In the genomic region with DNA sequence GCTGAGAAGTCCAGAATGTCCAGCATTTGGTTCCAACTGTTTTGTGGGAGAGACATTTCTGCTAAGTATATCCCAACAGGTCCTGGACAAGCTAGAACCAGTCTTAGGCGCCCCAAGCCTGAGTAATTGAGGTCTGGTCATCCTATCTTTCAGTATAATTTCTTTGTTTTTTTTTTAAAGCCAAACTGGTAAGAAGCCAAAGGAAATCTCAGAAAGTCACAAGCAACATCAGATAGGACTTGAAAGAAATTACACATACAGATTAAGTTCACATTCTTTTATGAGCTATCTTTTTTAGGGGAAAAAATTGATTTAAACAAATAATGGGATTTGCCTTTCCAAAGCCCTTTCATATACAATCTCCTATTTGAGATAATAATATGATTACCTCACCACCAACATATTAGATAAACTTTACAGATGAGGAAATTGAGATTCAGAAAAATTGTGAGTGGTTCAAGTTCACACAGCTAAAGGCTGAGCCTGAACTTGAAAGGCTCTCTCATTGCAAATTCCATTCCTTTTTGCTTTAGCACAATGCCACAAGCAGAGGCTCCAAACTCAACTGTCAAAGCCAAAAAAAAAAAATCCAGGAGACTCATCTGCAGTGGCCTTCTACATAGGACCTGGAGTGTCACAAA, we compare ENCODE assay signal across 10 cellular contexts. TPM values are rescaled to one million over a fixed set of nuclear protein-coding genes. Genes with fewer than 3 reads are reported as not detected.
A peak's percentile ranks its signal among the peaks of the same experiment; 100 is the strongest.
DNase-seq lines count a peak whose midpoint lies in the region; ATAC-seq and TF ChIP-seq lines count a peak whose summit lies in the region.
"Had no signal": no experiment of that assay in that cellular context is flagged by ENCODE, and none has a peak within 500 bp of the region (broad histone marks: within the 10 kb centered on the region; RNA-seq: fewer than 3 reads in every experiment).

No MANE protein-coding gene starts in this region.

- DNase-seq in NCI-H226: peak; percentile 63
- DNase-seq in coronary artery (ENCODE audit: low spot score): no peak
- DNase-seq in lung (ENCODE audit: low spot score): no peak
- DNase-seq in tibial artery: no peak
- no peak for DNase-seq in NCI-H2196 treated with DMSO at 0.1 percent for 48 hours (lab: John Stamatoyannopoulos, UW; ENCODE audit: unreplicated experiment)
- no peak for DNase-seq in LoVo (ENCODE audit: low spot score)
- DNase-seq in HuH-7.5 (ENCODE audit: low spot score): no peak
- DNase-seq: midbrain, NCI-H1694 had no signal

- intact Hi-C loops in tibial artery (cut with DNase I; ENCODE audit: low total_unique reads): no loop called here

- 82 to 83% methylated on average over 1 of the region's 1 CpG for WGBS in lung, 2 donors

- peak overlapping the region; percentile 34 for H3K4me3 ChIP-seq in coronary artery
- H3K4me3 ChIP-seq in lung: no peak overlapping the region
- H3K4me3 ChIP-seq in tibial artery: no peak overlapping the region

- TF ChIP-seq CTCF in coronary artery (IDR thresholded peaks at IDR 0.05): no peak
- no peak for TF ChIP-seq CTCF in lung (IDR thresholded peaks at IDR 0.05; ENCODE audit: control extremely low read depth, extremely low read depth)
- no peak for TF ChIP-seq CTCF in tibial artery (IDR thresholded peaks at IDR 0.05)

- peak overlapping the region; percentile 69 to 91 for H3K27ac ChIP-seq in coronary artery
- H3K27ac ChIP-seq in lung (ENCODE audit: low read depth in 1 of 2, low read length in 1 of 2): peak overlapping the region; percentile 36 to 73
- peak overlapping the region; percentile 75 to 81 for H3K27ac ChIP-seq in tibial artery

- peaks cover 27 to 52% of the 10 kb centered on the region in 2 donors for H3K4me1 ChIP-seq in lung (ENCODE audit: control insufficient read depth in 2 of 2, insufficient read depth in 2 of 2, low read length in 2 of 2)
- H3K4me1 ChIP-seq in tibial artery: peaks cover 0 to 88% (median 71%) of the 10 kb centered on the region in 4 donors

- H3K36me3 ChIP-seq in lung (ENCODE audit: control insufficient read depth in 2 of 2, insufficient read depth in 2 of 2, low read length in 2 of 2): no peaks in the 10 kb centered on the region
- peaks cover 0 to 8% (median 1%) of the 10 kb centered on the region in 3 donors for H3K36me3 ChIP-seq in tibial artery

- ATAC-seq in lung (ENCODE audit: insufficient read depth, low FRiP score): no peak
- ATAC-seq in GM19455 (IDR thresholded peaks at IDR 0.05; ENCODE audit: unreplicated experiment): no peak

- H3K27me3 ChIP-seq in lung (ENCODE audit: control insufficient read depth, insufficient read depth): no peaks in the 10 kb centered on the region
- H3K27me3 ChIP-seq in tibial artery: no peaks in the 10 kb centered on the region

- H3K9me3 ChIP-seq in lung (ENCODE audit: control insufficient read depth in 2 of 2, insufficient read depth in 1 of 2, low read length in 1 of 2) (no peaks in the 10 kb centered on the region), tibial artery (no peaks in the 10 kb centered on the region)

RNA-seq across cellular contexts. Expression of a gene that starts 15.0 kb away (rescaled TPM):
- 100 to 1,000 TPM in 1 of 2 donors, 10 to 100 TPM in 1; 61.4 to 243 TPM for total RNA-seq in lung
- polyA plus RNA-seq in lung: 100 to 1,000 TPM; 156 to 200 TPM
